22 cellular contexts compared by ENCODE assay signal in genomic region chr7:133535308-133535707, GRCh38.
A peak's percentile ranks its signal among the peaks of the same experiment; 100 is the strongest.
DNase-seq lines count a peak whose midpoint lies in the region; ATAC-seq and TF ChIP-seq lines count a peak whose summit lies in the region.
"Had no signal": no experiment of that assay in that cellular context is flagged by ENCODE, and none has a peak within 500 bp of the region (broad histone marks: within the 10 kb centered on the region; RNA-seq: fewer than 3 reads in every experiment).

No MANE protein-coding gene starts in this region.

- no peak for TF ChIP-seq CTCF in gastroesophageal sphincter (IDR thresholded peaks at IDR 0.05)

- TF ChIP-seq EP300 in gastroesophageal sphincter (IDR thresholded peaks at IDR 0.05), result no peak

- no peak for ATAC-seq in gastroesophageal sphincter

- H3K27ac ChIP-seq in gastroesophageal sphincter, result no peak overlapping the region
- H3K27ac ChIP-seq: 22Rv1, C4-2B, PC-9 had no signal

- H3K27me3 ChIP-seq in gastroesophageal sphincter, result no peaks in the 10 kb centered on the region

- 82 to 83% methylated on average over 2 of the region's 2 CpGs for WGBS in gastroesophageal sphincter (ENCODE audit: low coverage in 1 of 2), 2 donors

- no peaks in the 10 kb centered on the region for H3K36me3 ChIP-seq in gastroesophageal sphincter

- TF ChIP-seq POLR2A in gastroesophageal sphincter (IDR thresholded peaks at IDR 0.05), result no peak

- no peak overlapping the region for H3K4me3 ChIP-seq in gastroesophageal sphincter
- H3K4me3 ChIP-seq: PC-9 had no signal

- peaks cover 0 to 4% (median 0%) of the 10 kb centered on the region in 3 donors for H3K4me1 ChIP-seq in gastroesophageal sphincter

- DNase-seq in NCI-H82 (lab: John Stamatoyannopoulos, UW) (peak; percentile 12), NCI-H82 treated with DMSO at 0.1 percent for 48 hours (lab: John Stamatoyannopoulos, UW; ENCODE audit: unreplicated experiment) (no peak), amniotic epithelial cell (ENCODE audit: low read depth) (peak; percentile 95), myocyte (ENCODE audit: low read depth) (peak; percentile 27), superior temporal gyrus (ENCODE audit: extremely low spot score) (peak; percentile 32), cerebellar nuclear complex (lab: John Stamatoyannopoulos, UW) (no peak)
- DNase-seq in stimulated activated naive CD4-positive, alpha-beta T cell (lab: John Stamatoyannopoulos, UW), result no peak
- DNase-seq: AML-193; CD8-positive, alpha-beta memory T cell; DMS79; KG1; NCI-H1105; NCI-H2081 treated with DMSO at 0.1 percent for 48 hours; NCI-H2171 treated with DMSO at 0.1 percent for 48 hours; NCI-H446; NCI-H69; PC-9; RPMI8226; SHP77 had no signal

- H3K9me3 ChIP-seq in gastroesophageal sphincter, result no peaks in the 10 kb centered on the region

Comparison
In these comparisons a context has a peak if more than half of its experiments do, and no peak if none do; other contexts are left out.
1. DNase-seq: peak in NCI-H82 (single experiment), amniotic epithelial cell (single experiment), myocyte (single experiment) and superior temporal gyrus (single experiment); none in NCI-H82 treated with DMSO at 0.1 percent for 48 hours (single experiment), stimulated activated naive CD4-positive, alpha-beta T cell (0 of 6) and cerebellar nuclear complex (0 of 2).